21 cellular contexts compared by ENCODE assay signal in genomic region chr11:37857726-37858125, GRCh38.
"Had no signal": no experiment of that assay in that cellular context is flagged by ENCODE, and none has a peak within 500 bp of the region (broad histone marks: within the 10 kb centered on the region; RNA-seq: fewer than 3 reads in every experiment).

No MANE protein-coding gene starts in this region.

- H3K4me1 Mint-ChIP-seq: naive thymus-derived CD4-positive, alpha-beta T cell; stimulated activated memory B cell treated with anti-CD40 and anti-IgM and Interleukin-4, amounts not matched to agents 10 μg/mL and 1 μg/mL and 100 μg/mL, for 72 hours had no signal

- H3K27me3 Mint-ChIP-seq: effector memory CD8-positive, alpha-beta T cell; naive thymus-derived CD4-positive, alpha-beta T cell; stimulated activated memory B cell treated with anti-CD40 and anti-IgM and Interleukin-4, amounts not matched to agents 10 μg/mL and 1 μg/mL and 100 μg/mL, for 72 hours had no signal

- H3K4me3 Mint-ChIP-seq: effector memory CD8-positive, alpha-beta T cell; naive thymus-derived CD4-positive, alpha-beta T cell; nephron progenitor cell; stimulated activated memory B cell treated with anti-CD40 and anti-IgM and Interleukin-4, amounts not matched to agents 10 μg/mL and 1 μg/mL and 100 μg/mL, for 72 hours had no signal

- H3K27ac ChIP-seq: coronary artery, left lung, psoas muscle, sigmoid colon, testis, tibial artery, upper lobe of left lung had no signal

- ATAC-seq: effector memory CD8-positive, alpha-beta T cell; left cardiac atrium; left lung; naive thymus-derived CD4-positive, alpha-beta T cell; psoas muscle; right cardiac atrium; stimulated activated memory B cell treated with anti-CD40 and anti-IgM and Interleukin-4, amounts not matched to agents 10 μg/mL and 1 μg/mL and 100 μg/mL, for 72 hours; stimulated activated naive CD8-positive, alpha-beta T cell treated with anti-CD3 and anti-CD28 coated beads, Interleukin-15, Interleukin-2, amounts not matched to agents 100 U/mL and 50 U/mL, for 24 hours had no signal

- H3K36me3 Mint-ChIP-seq: stimulated activated memory B cell treated with anti-CD40 and anti-IgM and Interleukin-4, amounts not matched to agents 10 μg/mL and 1 μg/mL and 100 μg/mL, for 72 hours had no signal

- H3K4me3 ChIP-seq: coronary artery, left lung, psoas muscle, sigmoid colon, testis, tibial artery, upper lobe of left lung had no signal

- H3K4me1 ChIP-seq: left lung, psoas muscle, sigmoid colon, testis, tibial artery, upper lobe of left lung had no signal

- H3K27me3 ChIP-seq: left lung, sigmoid colon, testis, tibial artery, upper lobe of left lung had no signal

- DNase-seq: dermis blood vessel endothelial cell; effector memory CD8-positive, alpha-beta T cell; kidney; left cardiac atrium; left lung; mesenchymal stem cell; midbrain; naive thymus-derived CD4-positive, alpha-beta T cell; nephron progenitor cell; nucleus accumbens; psoas muscle; right cardiac atrium; sigmoid colon; stimulated activated CD4-positive, alpha-beta T cell treated with anti-CD3 and anti-CD28 coated beads, Interleukin-4, amount 100 ng/mL, for 4 hours; stimulated activated naive CD8-positive, alpha-beta T cell treated with anti-CD3 and anti-CD28 coated beads, Interleukin-15, Interleukin-2, amounts not matched to agents 100 U/mL and 50 U/mL, for 24 hours; substantia nigra; testis; tibial artery; upper lobe of left lung had no signal

- H3K36me3 ChIP-seq: left lung, sigmoid colon, tibial artery, upper lobe of left lung had no signal

- H3K9me3 ChIP-seq: left lung, psoas muscle, sigmoid colon, testis, tibial artery, upper lobe of left lung had no signal

- H3K27ac Mint-ChIP-seq: effector memory CD8-positive, alpha-beta T cell; naive thymus-derived CD4-positive, alpha-beta T cell; nephron progenitor cell; stimulated activated memory B cell treated with anti-CD40 and anti-IgM and Interleukin-4, amounts not matched to agents 10 μg/mL and 1 μg/mL and 100 μg/mL, for 72 hours had no signal
